In the genomic region with DNA sequence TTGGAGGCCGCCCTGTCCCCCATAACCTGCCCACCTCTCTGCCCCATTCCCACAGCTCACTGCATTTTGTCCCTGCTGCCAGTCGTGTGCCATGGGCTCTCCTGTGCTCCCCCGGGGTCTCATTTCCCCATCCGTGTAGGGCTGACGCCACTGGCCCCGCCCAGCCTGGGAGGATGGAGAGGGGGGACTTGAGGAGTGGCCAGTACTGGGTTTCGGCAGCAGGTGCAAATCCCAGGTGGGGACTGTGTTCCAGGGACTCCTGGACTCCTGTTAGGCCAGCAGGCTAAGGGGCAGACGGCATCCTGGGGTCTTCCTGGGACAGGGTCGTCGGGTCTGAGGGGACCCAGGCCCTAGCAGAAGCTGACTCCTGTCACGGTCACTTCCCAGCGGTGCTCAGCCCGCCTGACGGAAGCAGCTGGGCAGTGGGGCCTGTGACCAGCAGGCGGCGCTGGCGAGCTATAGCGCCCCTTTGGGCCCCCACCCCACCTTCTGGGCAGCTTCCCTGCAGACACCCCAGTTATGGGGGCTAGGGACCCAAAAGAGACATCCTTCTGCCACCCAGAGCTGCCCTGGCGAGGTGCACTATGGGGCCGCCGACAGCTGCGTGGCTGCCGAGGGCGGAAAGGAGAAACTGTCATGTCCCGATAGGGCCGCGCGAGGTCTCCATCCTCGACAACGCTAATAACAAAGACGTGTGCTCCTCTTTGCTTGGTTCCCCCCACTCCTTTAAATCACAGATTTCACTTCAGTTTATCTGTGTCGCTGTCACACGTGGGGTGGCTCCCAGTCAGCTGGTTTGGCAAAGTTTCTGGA, we compare ENCODE assay signal across 8 cellular contexts. TPM values are rescaled to one million over a fixed set of nuclear protein-coding genes. Genes with fewer than 3 reads are reported as not detected.
DNase-seq lines count a peak whose midpoint lies in the region; ATAC-seq, FAIRE-seq and TF ChIP-seq lines count a peak whose summit lies in the region.

No MANE protein-coding gene starts in this region.

- ATAC-seq in A549: peak; percentile 67 to 89
- ATAC-seq in activated CD8-positive, alpha-beta memory T cell treated with anti-CD3 and anti-CD28 coated beads, Interleukin-2, amount 10 ng/mL, durations not matched to agents 7 days and 5 days: peak; percentile 87
- ATAC-seq in HG02870 (IDR thresholded peaks at IDR 0.05; ENCODE audit: unreplicated experiment): no peak

- no peak overlapping the region for H3K9ac ChIP-seq in endothelial cell of umbilical vein (replicated peaks; ENCODE audit: extremely low read depth, insufficient read depth, low read length)
- H3K9ac ChIP-seq in mucosa of stomach (ENCODE audit: low read length): peak overlapping the region; percentile 17

- 13% methylated on average over 20 of the region's 33 CpGs for WGBS in A549 (ENCODE audit: missing lambda C conversion rate)

- TF ChIP-seq POLR2A in A549 (IDR thresholded peaks at IDR 0.05; ENCODE audit: low read length) (no peak), endothelial cell of umbilical vein (IDR thresholded peaks at IDR 0.05; ENCODE audit: low read depth, low read length) (no peak)

- FAIRE-seq in A549 (lab: Jason Lieb, UNC): no peak
- peak; percentile 62 for FAIRE-seq in endothelial cell of umbilical vein (lab: Jason Lieb, UNC)

- H3K4me1 ChIP-seq in A549 (no peaks in the 10 kb centered on the region), endothelial cell of umbilical vein (ENCODE audit: control insufficient read depth, extremely low read depth, insufficient read depth, low read length) (peaks cover 10% of the 10 kb centered on the region), mucosa of stomach (ENCODE audit: control insufficient read depth, insufficient read depth, low read length) (peaks cover 20% of the 10 kb centered on the region)

- CTCF ChIA-PET in A549 (lab: Yijun Ruan, JAX): interaction anchor here (0.6 to 8.3 kb wide), 64 partner anchors 9 to 497 kb away, joined by 3 to 161 read pairs (median 5); partner anchors contain the start of gene CAPN5
- CTCF ChIA-PET in activated CD8-positive, alpha-beta memory T cell treated with anti-CD3 and anti-CD28 coated beads, Interleukin-2, amount 10 ng/mL, durations not matched to agents 7 days and 5 days (lab: Charles Lee): interaction anchor here (0.6 to 5.3 kb wide), 49 partner anchors 8 to 868 kb away, joined by 3 to 162 read pairs (median 5); partner anchors contain the start of gene INTS4
- CTCF ChIA-PET in endothelial cell of umbilical vein (lab: Charles Lee): interaction anchor here (0.6 to 7.4 kb wide), 49 partner anchors 9 to 497 kb away, joined by 3 to 309 read pairs (median 5); no protein-coding TSS in a partner anchor

- peak overlapping the region in 1 of 2 experiments; percentile 61; a peak in 3 of 6 replicates for H3K27ac ChIP-seq in A549
- H3K27ac ChIP-seq in endothelial cell of umbilical vein (ENCODE audit: insufficient read depth, low read depth, low read length): no peak overlapping the region

- no peaks in the 10 kb centered on the region for H3K79me2 ChIP-seq in endothelial cell of umbilical vein (ENCODE audit: control insufficient read depth, insufficient read depth, low read length)

- peaks cover 0 to 3% of the 10 kb centered on the region in 2 experiments for H3K36me3 ChIP-seq in endothelial cell of umbilical vein (ENCODE audit: control insufficient read depth in 2 of 2, extremely low read depth in 1 of 2, insufficient read depth in 2 of 2, low read length in 2 of 2)
- H3K36me3 ChIP-seq in mucosa of stomach (ENCODE audit: control insufficient read depth, insufficient read depth, low read length): peaks cover 7% of the 10 kb centered on the region

- TF ChIP-seq RAD21 in A549 (conservative IDR thresholded peaks at IDR 0.05 in 1 of 2, IDR thresholded peaks at IDR 0.05 in 1 of 2): peak; percentile 69 to 86

- TF ChIP-seq CTCF in A549 (IDR thresholded peaks at IDR 0.05) (peak; percentile 99), GM13976 (IDR thresholded peaks at IDR 0.05; ENCODE audit: borderline replicate concordance, control extremely low read depth, extremely low read depth, insufficient read depth, missing control alignments) (peak; percentile 92), endothelial cell of umbilical vein (IDR thresholded peaks at IDR 0.05; ENCODE audit: extremely low read depth in 1 of 2, insufficient read depth in 1 of 2, low read depth in 1 of 2, low read length in 2 of 2) (peak; percentile 99 to 100)

- DNase-seq in A549 (ENCODE audit: low read depth in 1 of 2, low spot score in 1 of 2) (peak; percentile 36 to 63), GM13976 (ENCODE audit: low spot score) (peak; percentile 87), NCI-H2227 treated with DMSO at 0.1 percent for 48 hours (lab: John Stamatoyannopoulos, UW) (peak; percentile 35), endothelial cell of umbilical vein (ENCODE audit: low read depth, low spot score) (peak; percentile 57)
- DNase-seq in activated CD8-positive, alpha-beta memory T cell treated with anti-CD3 and anti-CD28 coated beads, Interleukin-2, amount 10 ng/mL, durations not matched to agents 7 days and 5 days: peak; percentile 64
- DNase-seq in stimulated activated CD8-positive, alpha-beta memory T cell treated with anti-CD3 and anti-CD28 coated beads, Interleukin-7, amount 100 ng/mL, for 24 hours (ENCODE audit: low read depth): peak; percentile 35

- H4K20me1 ChIP-seq in endothelial cell of umbilical vein (replicated peaks; ENCODE audit: control insufficient read depth, extremely low read depth, insufficient read depth, low read length): no peaks in the 10 kb centered on the region

- in situ Hi-C loops in GM13976 (cut with MboI; ENCODE audit: low sequenced_read_pairs, unreplicated experiment): no loop called here

- H3K9me3 ChIP-seq in A549: no peaks in the 10 kb centered on the region
- H3K9me3 ChIP-seq in endothelial cell of umbilical vein (replicated peaks; ENCODE audit: control insufficient read depth, insufficient read depth, low read length): no peaks in the 10 kb centered on the region
- no peaks in the 10 kb centered on the region for H3K9me3 ChIP-seq in mucosa of stomach (ENCODE audit: control insufficient read depth, low read length)

- intact Hi-C loops in endothelial cell of umbilical vein (cut with micrococcal nuclease): loop anchor here (1.0 kb wide), 3 partner anchors 61 to 492 kb away; no protein-coding TSS in a partner anchor

- no peaks in the 10 kb centered on the region for H3K9me1 ChIP-seq in endothelial cell of umbilical vein (replicated peaks; ENCODE audit: control insufficient read depth, extremely low read depth, insufficient read depth, low read length)

- no peaks in the 10 kb centered on the region for H3K36me3 Mint-ChIP-seq in activated CD8-positive, alpha-beta memory T cell treated with anti-CD3 and anti-CD28 coated beads, Interleukin-2, amount 10 ng/mL, durations not matched to agents 7 days and 5 days

- BruUV-seq in endothelial cell of umbilical vein (replicated peaks; lab: Mats Ljungman, UMichigan): no TSS peak

- POLR2A ChIA-PET in A549 (lab: Yijun Ruan, JAX) (interaction anchor here (0.8 kb wide), 1 partner anchor 493 kb away, joined by 3 read pairs; no protein-coding TSS in a partner anchor), endothelial cell of umbilical vein (lab: Charles Lee) (no interaction called here)

- H3K27me3 Mint-ChIP-seq in activated CD8-positive, alpha-beta memory T cell treated with anti-CD3 and anti-CD28 coated beads, Interleukin-2, amount 10 ng/mL, durations not matched to agents 7 days and 5 days: peaks cover 13% of the 10 kb centered on the region

- peak overlapping the region; percentile 77 for H3K4me2 ChIP-seq in A549
- H3K4me2 ChIP-seq in endothelial cell of umbilical vein (ENCODE audit: insufficient read depth, low read length): peak overlapping the region; percentile 70

- H3K4me3 ChIP-seq in A549 (peak overlapping the region; percentile 37), endothelial cell of umbilical vein (replicated peaks in 1 of 3; ENCODE audit: insufficient read depth in 1 of 3, low read depth in 1 of 3, low read length in 3 of 3) (peak overlapping the region in 2 of 3 experiments; percentile 23 to 24), mucosa of stomach (ENCODE audit: low read length) (peak overlapping the region; percentile 2)

- H3K4me3 Mint-ChIP-seq in activated CD8-positive, alpha-beta memory T cell treated with anti-CD3 and anti-CD28 coated beads, Interleukin-2, amount 10 ng/mL, durations not matched to agents 7 days and 5 days: no peak overlapping the region

- peaks cover 3% of the 10 kb centered on the region for H3K4me1 Mint-ChIP-seq in activated CD8-positive, alpha-beta memory T cell treated with anti-CD3 and anti-CD28 coated beads, Interleukin-2, amount 10 ng/mL, durations not matched to agents 7 days and 5 days

- dilution Hi-C loops in endothelial cell of umbilical vein (cut with MboI; ENCODE audit: extremely low pct_ligation_motif_present, low sequenced_read_pairs): no loop called here

- peak overlapping the region; percentile 85 for H2AFZ ChIP-seq in endothelial cell of umbilical vein (ENCODE audit: low read depth, low read length)

- TF ChIP-seq EP300 in A549 (IDR thresholded peaks at IDR 0.05): no peak

- no peak overlapping the region for H3K27ac Mint-ChIP-seq in activated CD8-positive, alpha-beta memory T cell treated with anti-CD3 and anti-CD28 coated beads, Interleukin-2, amount 10 ng/mL, durations not matched to agents 7 days and 5 days

- H3K27me3 ChIP-seq in endothelial cell of umbilical vein (ENCODE audit: control insufficient read depth in 2 of 2, insufficient read depth in 2 of 2, low read length in 2 of 2): no peaks in the 10 kb centered on the region
- H3K27me3 ChIP-seq in mucosa of stomach (ENCODE audit: control insufficient read depth, insufficient read depth, low read length): no peaks in the 10 kb centered on the region

- H3K9me3 Mint-ChIP-seq in activated CD8-positive, alpha-beta memory T cell treated with anti-CD3 and anti-CD28 coated beads, Interleukin-2, amount 10 ng/mL, durations not matched to agents 7 days and 5 days (ENCODE audit: low read depth): no peaks in the 10 kb centered on the region

RNA-seq across cellular contexts. Expression of gene MYO7A, which starts 1.0 kb away (rescaled TPM):
- polyA plus RNA-seq in A549 (2011; rRNA removed) (1.7 and 2.6 TPM in 2 replicates), A549 (2017; fragmentation: RNase III; extraction: RNeasy Plus Mini Kit Qiagen cat#74134 plus additional on column Dnase treatment) (1.4 to 2.7 TPM (median 2.1 TPM) in 3 replicates), endothelial cell of umbilical vein (1.1 and 1.3 TPM in 2 replicates)
- 1.1 and 1.4 TPM in 2 replicates for polyA plus RNA-seq in A549 (2012; cell fraction: cytosol; rRNA removed)
- 7.6 and 7.8 TPM in 2 replicates for polyA plus RNA-seq in A549 (2012; cell fraction: nucleus; rRNA removed)
- 2.3 and 3.0 TPM in 2 replicates for polyA minus RNA-seq in A549 (2011; rRNA and poly(A)+ RNA removed)
- total RNA-seq in activated CD8-positive, alpha-beta memory T cell treated with anti-CD3 and anti-CD28 coated beads, Interleukin-2, amount 10 ng/mL, durations not matched to agents 7 days and 5 days: under 1 TPM; 0.23 to 0.28 TPM
- total RNA-seq in endothelial cell of umbilical vein: 1.4 and 3.6 TPM in 2 replicates
- polyA plus RNA-seq in endothelial cell of umbilical vein (2011; cell fraction: cytosol; rRNA removed): 0.94 and 0.96 TPM in 2 replicates
- polyA plus RNA-seq in endothelial cell of umbilical vein (2011; cell fraction: nucleus; rRNA removed): 3.6 and 4.3 TPM in 2 replicates
- polyA plus RNA-seq in endothelial cell of umbilical vein (2012): 0.20 and 0.29 TPM in 2 replicates
- polyA minus RNA-seq in endothelial cell of umbilical vein: 1.0 and 1.3 TPM in 2 replicates
- polyA minus RNA-seq in endothelial cell of umbilical vein (2011; cell fraction: cytosol; rRNA and poly(A)+ RNA removed): not detected
- 1.4 and 1.9 TPM in 2 replicates for polyA minus RNA-seq in endothelial cell of umbilical vein (2011; cell fraction: nucleus; rRNA and poly(A)+ RNA removed)

RNA-seq across cellular contexts. Expression of gene OMP, which starts 24.4 kb away (rescaled TPM):
- 0.34 TPM in 1 of 2 replicates, not detected in the other for polyA plus RNA-seq in A549 (2011; rRNA removed)
- polyA plus RNA-seq in A549 (2012; cell fraction: cytosol; rRNA removed): not detected in 2 replicates
- 1.7 TPM in 1 of 2 replicates, not detected in the other for polyA plus RNA-seq in A549 (2012; cell fraction: nucleus; rRNA removed)
- polyA plus RNA-seq in A549 (2017; fragmentation: RNase III; extraction: RNeasy Plus Mini Kit Qiagen cat#74134 plus additional on column Dnase treatment): not detected in 3 replicates
- polyA minus RNA-seq in A549 (2011; rRNA and poly(A)+ RNA removed): 0.68 TPM in 1 of 2 replicates, not detected in the other
- total RNA-seq in activated CD8-positive, alpha-beta memory T cell treated with anti-CD3 and anti-CD28 coated beads, Interleukin-2, amount 10 ng/mL, durations not matched to agents 7 days and 5 days: not detected
- total RNA-seq in endothelial cell of umbilical vein: 0.76 and 0.80 TPM in 2 replicates
- polyA plus RNA-seq in endothelial cell of umbilical vein: 0.30 TPM in 1 of 2 replicates, not detected in the other
- polyA plus RNA-seq in endothelial cell of umbilical vein (2011; cell fraction: cytosol; rRNA removed): not detected in 2 replicates
- polyA plus RNA-seq in endothelial cell of umbilical vein (2011; cell fraction: nucleus; rRNA removed): 0.91 TPM in 1 of 2 replicates, not detected in the other
- polyA plus RNA-seq in endothelial cell of umbilical vein (2012): not detected in 2 replicates
- 1.6 TPM in 1 of 2 replicates, not detected in the other for polyA minus RNA-seq in endothelial cell of umbilical vein
- polyA minus RNA-seq in endothelial cell of umbilical vein (2011; cell fraction: cytosol; rRNA and poly(A)+ RNA removed): not detected
- polyA minus RNA-seq in endothelial cell of umbilical vein (2011; cell fraction: nucleus; rRNA and poly(A)+ RNA removed): 1.3 and 2.8 TPM in 2 replicates

Comparison
In these comparisons a context has a peak if more than half of its experiments do, and no peak if none do; other contexts are left out.
1. DNase-seq: peak in every context shown above with its lines; median percentile 87 in GM13976; 64 in activated CD8-positive, alpha-beta memory T cell treated with anti-CD3 and anti-CD28 coated beads, Interleukin-2, amount 10 ng/mL, durations not matched to agents 7 days and 5 days; 57 in endothelial cell of umbilical vein; 50 in A549; 35 in NCI-H2227 treated with DMSO at 0.1 percent for 48 hours; 35 in stimulated activated CD8-positive, alpha-beta memory T cell treated with anti-CD3 and anti-CD28 coated beads, Interleukin-7, amount 100 ng/mL, for 24 hours.